ENCODE assay signal across 12 cellular contexts in genomic region chr16:84780977-84781376, GRCh38. TPM values are rescaled to one million over a fixed set of nuclear protein-coding genes. Genes with fewer than 3 reads are reported as not detected.
DNase-seq lines count a peak whose midpoint lies in the region; ATAC-seq, FAIRE-seq and TF ChIP-seq lines count a peak whose summit lies in the region.
"Had no signal": no experiment of that assay in that cellular context is flagged by ENCODE, and none has a peak within 500 bp of the region (broad histone marks: within the 10 kb centered on the region; RNA-seq: fewer than 3 reads in every experiment).

No MANE protein-coding gene starts in this region.

- H3K9me3 ChIP-seq in HepG2 (ENCODE audit: low read length): no peaks in the 10 kb centered on the region
- no peaks in the 10 kb centered on the region for H3K9me3 ChIP-seq in right lobe of liver
- no peaks in the 10 kb centered on the region for H3K9me3 ChIP-seq in GM12878 (replicated peaks; ENCODE audit: control insufficient read depth, insufficient read depth, low read length)
- H3K9me3 ChIP-seq in body of pancreas: no peaks in the 10 kb centered on the region

- SMC1A ChIA-PET in GM12878 (lab: Charles Lee; ENCODE audit: uncharacterized antibody, unreplicated experiment): interaction anchor here (0.7 kb wide), 1 partner anchor 41 kb away, joined by 3 read pairs; no protein-coding TSS in a partner anchor

- H3K9ac ChIP-seq in HepG2 (ENCODE audit: insufficient read depth, low read depth, low read length) (no peak overlapping the region), GM12878 (ENCODE audit: control insufficient read depth, insufficient read depth, low read length) (no peak overlapping the region)
- H3K9ac ChIP-seq: GM23248 had no signal

- no peak for TF ChIP-seq EP300 in HepG2 (IDR thresholded peaks at IDR 0.05; ENCODE audit: low read depth in 2 of 2, low read length in 2 of 2)
- no peak for TF ChIP-seq EP300 in HepG2 (CRISPR knock-in tag; IDR thresholded peaks at IDR 0.05; ENCODE audit: borderline replicate concordance)
- TF ChIP-seq EP300 in GM12878 (IDR thresholded peaks at IDR 0.05; ENCODE audit: borderline replicate concordance in 1 of 2, control insufficient read depth in 1 of 2, low read depth in 2 of 2, low read length in 2 of 2): no peak

- DNase-seq in HepG2 (ENCODE audit: low spot score) (no peak), right lobe of liver (no peak), GM12878 (ENCODE audit: low read depth, low spot score) (no peak), pons (ENCODE audit: low spot score) (peak; percentile 30), NCI-H345 (lab: John Stamatoyannopoulos, UW) (no peak), body of pancreas (no peak)
- DNase-seq: GM23248, NCI-H1092 treated with DMSO at 0.1 percent for 48 hours, PC-9 had no signal

- H3K4me3 ChIP-seq in HepG2 (replicated peaks in 1 of 3; ENCODE audit: insufficient read depth in 1 of 3, low read depth in 2 of 3, low read length in 3 of 3) (no peak overlapping the region), right lobe of liver (no peak overlapping the region), GM12878 (no peak overlapping the region), body of pancreas (no peak overlapping the region)
- H3K4me3 ChIP-seq: GM23248, PC-9 had no signal

- TF ChIP-seq RAD21 in HepG2 (CRISPR knock-in tag; IDR thresholded peaks at IDR 0.05): no peak
- TF ChIP-seq RAD21 in GM12878 (IDR thresholded peaks at IDR 0.05; ENCODE audit: insufficient read depth, low read depth, low read length): no peak

- H3K27ac ChIP-seq in HepG2 (ENCODE audit: extremely low read length, insufficient read depth, low read length) (no peak overlapping the region), right lobe of liver (no peak overlapping the region), GM12878 (ENCODE audit: control insufficient read depth, insufficient read depth) (no peak overlapping the region), body of pancreas (no peak overlapping the region)
- H3K27ac ChIP-seq: GM23248, PC-9 had no signal

- intact Hi-C loops in HepG2 (cut with micrococcal nuclease; ENCODE audit: unreplicated experiment) (no loop called here), right lobe of liver (cut with DNase I) (no loop called here), GM12878 (cut with micrococcal nuclease; ENCODE audit: unreplicated experiment) (no loop called here), body of pancreas (cut with DNase I) (no loop called here)

- CTCF ChIA-PET in HepG2 (lab: Yijun Ruan, JAX; ENCODE audit: low intra/inter-chr PET ratio, low total read pairs) (no interaction called here), GM12878 (lab: Yijun Ruan, JAX) (interaction anchor here (0.8 to 1.1 kb wide), 2 partner anchors 43 to 170 kb away, joined by 3 to 4 read pairs; no protein-coding TSS in a partner anchor)

- FAIRE-seq in HepG2 (lab: Jason Lieb, UNC) (no peak), GM12878 (lab: Jason Lieb, UNC) (no peak)
- FAIRE-seq: A204.1 had no signal

- H3K4me1 ChIP-seq in HepG2 (ENCODE audit: insufficient read depth, low read length): 0 out of 2 replicates have a peak, but pooled peaks cover 2% of the 10 kb centered on the region
- no peaks in the 10 kb centered on the region for H3K4me1 ChIP-seq in right lobe of liver
- no peaks in the 10 kb centered on the region for H3K4me1 ChIP-seq in GM12878 (ENCODE audit: control insufficient read depth, insufficient read depth, low read length)
- H3K4me1 ChIP-seq in body of pancreas: peaks cover 7% of the 10 kb centered on the region

- TF ChIP-seq CTCF in HepG2 (CRISPR knock-in tag; IDR thresholded peaks at IDR 0.05) (no peak), right lobe of liver (IDR thresholded peaks at IDR 0.05) (no peak), GM12878 (IDR thresholded peaks at IDR 0.05 in 2 of 3, conservative IDR thresholded peaks at IDR 0.05 in 1 of 3; ENCODE audit: control insufficient read depth in 2 of 3, extremely low read depth in 1 of 3, insufficient read depth in 1 of 3, low read depth in 3 of 3, low read length in 3 of 3) (no peak), body of pancreas (IDR thresholded peaks at IDR 0.05) (no peak)

- 0 out of 4 replicates have a peak, but pooled peaks of 1 of the 2 experiments have one; percentile 4 for TF ChIP-seq POLR2A in HepG2 (IDR thresholded peaks at IDR 0.05; ENCODE audit: insufficient read depth in 1 of 2, low read depth in 2 of 2, low read length in 2 of 2)
- TF ChIP-seq POLR2A in right lobe of liver (IDR thresholded peaks at IDR 0.05): no peak
- no peak for TF ChIP-seq POLR2A in GM12878 (IDR thresholded peaks at IDR 0.05; ENCODE audit: low read depth, low read length)
- TF ChIP-seq POLR2A in body of pancreas (IDR thresholded peaks at IDR 0.05): no peak

- POLR2A ChIA-PET in HepG2 (lab: Yijun Ruan, JAX) (no interaction called here), GM12878 (lab: Charles Lee) (no interaction called here)

- H3K79me2 ChIP-seq in HepG2 (ENCODE audit: insufficient read depth, low read length) (no peaks in the 10 kb centered on the region), GM12878 (ENCODE audit: control insufficient read depth, insufficient read depth, low read length) (no peaks in the 10 kb centered on the region)

- in situ Hi-C loops in HepG2 (cut with HindIII; ENCODE audit: extremely low pct_ligation_motif_present, low pct_unique_long_range_greater_than_20kb) (no loop called here), GM12878 (cut with MboI) (no loop called here)

- BruUV-seq in HepG2 (replicated peaks; lab: Mats Ljungman, UMichigan) (no TSS peak), GM12878 (replicated peaks; lab: Mats Ljungman, UMichigan) (no TSS peak)

- H3K4me2 ChIP-seq in HepG2 (ENCODE audit: low read depth, low read length): no peak overlapping the region
- no peak overlapping the region for H3K4me2 ChIP-seq in GM12878 (ENCODE audit: control insufficient read depth, insufficient read depth)
- H3K4me2 ChIP-seq: PC-9 had no signal

- WGBS in HepG2 (ENCODE audit: low lambda C conversion rate): 95% methylated on average over 7 of the region's 7 CpGs
- WGBS in right lobe of liver (ENCODE audit: insufficient coverage, low coverage, low lambda C conversion rate, missing lambda C conversion rate): no CpG with 5 or more reads among the region's 7 CpGs
- WGBS in GM12878 (ENCODE audit: insufficient coverage, insufficient replicate concordance, low lambda C conversion rate, missing lambda C conversion rate): 97% methylated on average over 7 of the region's 7 CpGs
- WGBS in body of pancreas, 2 donors: 91 to 97% methylated on average over 7 of the region's 7 CpGs

- no peaks in the 10 kb centered on the region for H4K20me1 ChIP-seq in HepG2 (ENCODE audit: insufficient read depth, low read length)
- no peaks in the 10 kb centered on the region for H4K20me1 ChIP-seq in GM12878 (ENCODE audit: control insufficient read depth, insufficient read depth)

- RAD21 ChIA-PET in GM12878 (lab: Charles Lee; ENCODE audit: unreplicated experiment): interaction anchor here (0.6 to 1.3 kb wide), 2 partner anchors 27 to 33 kb away, joined by 3 read pairs; no protein-coding TSS in a partner anchor

- ATAC-seq in HepG2 (peak; percentile 21; the same call in 1 of the 3 replicates), right lobe of liver (no peak), GM12878 (peak; percentile 48), body of pancreas (no peak), GM18873 (IDR thresholded peaks at IDR 0.05; ENCODE audit: low FRiP score, unreplicated experiment) (no peak)
- ATAC-seq: Right ventricle myocardium inferior had no signal

- no peaks in the 10 kb centered on the region for H3K27me3 ChIP-seq in HepG2 (ENCODE audit: control insufficient read depth in 1 of 2, insufficient read depth in 2 of 2, low read length in 2 of 2)
- H3K27me3 ChIP-seq in right lobe of liver: no peaks in the 10 kb centered on the region
- no peaks in the 10 kb centered on the region for H3K27me3 ChIP-seq in GM12878 (replicated peaks in 1 of 2; ENCODE audit: control insufficient read depth in 2 of 2, insufficient read depth in 2 of 2, low read length in 1 of 2)
- no peaks in the 10 kb centered on the region for H3K27me3 ChIP-seq in body of pancreas

- H2AFZ ChIP-seq in HepG2 (ENCODE audit: low read length) (no peak overlapping the region), GM12878 (ENCODE audit: control insufficient read depth, low read depth, low read length) (no peak overlapping the region)
- H2AFZ ChIP-seq: GM23248, PC-9 had no signal

- H3K36me3 ChIP-seq in HepG2 (replicated peaks in 1 of 2; ENCODE audit: control insufficient read depth in 1 of 2, insufficient read depth in 2 of 2, low read length in 2 of 2) (peaks cover 26 to 38% of the 10 kb centered on the region in 2 experiments), right lobe of liver (peaks cover 0 to 18% (median 7%) of the 10 kb centered on the region in 4 donors), GM12878 (ENCODE audit: control insufficient read depth in 2 of 2, insufficient read depth in 2 of 2, low read length in 1 of 2) (peaks cover 18 to 25% of the 10 kb centered on the region in 2 experiments), body of pancreas (replicated peaks in 1 of 2; ENCODE audit: insufficient read depth in 1 of 2, low read depth in 2 of 2) (peaks cover 0 to 8% of the 10 kb centered on the region in 2 donors)

RNA-seq across cellular contexts. Expression of gene CRISPLD2, which starts 38.8 kb away (rescaled TPM):
- total RNA-seq in HepG2 (2016; rRNA removed; fragmentation: Illumina TruSeq; extraction: Trizol) (0.14 and 0.31 TPM in 2 replicates), right lobe of liver (10 to 100 TPM in 3 of 6 experiments, 1 to 10 TPM in 3; 2.9 to 14.8 (median 8.9) TPM), GM12878 (2014; rRNA removed) (not detected in 2 replicates), GM12878 (2014; rRNA removed; fragmentation: Illumina TruSeq; extraction: Trizol) (0.04 TPM in 1 of 2 replicates, not detected in the other), GM12878 (2021) (0.08 and 0.21 TPM in 2 replicates), body of pancreas (100 to 1,000 TPM in 1 of 2 donors, 10 to 100 TPM in 1; 27.5 to 129 TPM)
- total RNA-seq in HepG2 (2016; cell fraction: cytosol; rRNA removed; fragmentation: Illumina TruSeq; extraction: Trizol; ENCODE audit: low read depth): not detected in 2 replicates
- 0.15 TPM in 2 replicates for total RNA-seq in HepG2 (2016; cell fraction: insoluble cytoplasmic fraction; rRNA removed; fragmentation: Illumina TruSeq; extraction: Trizol)
- not detected in 2 replicates for total RNA-seq in HepG2 (2016; cell fraction: membrane; rRNA removed; fragmentation: Illumina TruSeq; extraction: Trizol)
- total RNA-seq in HepG2 (2016; cell fraction: nucleus; rRNA removed; fragmentation: Illumina TruSeq; extraction: Trizol): not detected in 2 replicates
- polyA plus RNA-seq in HepG2 (2011; rRNA removed) (0.04 and 0.25 TPM in 2 replicates), GM12878 (2011; rRNA removed) (0.09 and 0.30 TPM in 2 replicates), GM12878 (2014; fragmentation: Illumina TruSeq; extraction: Trizol) (0.03 TPM in 1 of 2 replicates, not detected in the other), GM12878 (2014; fragmentation: Nextera tagmentation; extraction: Ambion mirVana) (not detected), GM12878 (2014; rRNA removed) (0.05 and 0.20 TPM in 2 replicates), GM12878 (2016; fragmentation: Nextera tagmentation; extraction: Ambion mirVana) (not detected)
- polyA plus RNA-seq in HepG2 (2011; cell fraction: cytosol; rRNA removed): 0.05 and 0.15 TPM in 2 replicates
- polyA plus RNA-seq in HepG2 (2011; cell fraction: nucleus; rRNA removed): 0.08 and 0.17 TPM in 2 replicates
- 0.07 and 0.31 TPM in 2 replicates for polyA plus RNA-seq in HepG2 (2012)
- polyA plus RNA-seq in HepG2 (2016; cell fraction: cytosol; fragmentation: Illumina TruSeq; extraction: Trizol; ENCODE audit: low read depth): not detected in 2 replicates
- polyA plus RNA-seq in HepG2 (2016; cell fraction: insoluble cytoplasmic fraction; fragmentation: Illumina TruSeq; extraction: Trizol; ENCODE audit: low read depth): not detected in 2 replicates
- polyA plus RNA-seq in HepG2 (2016; cell fraction: membrane; fragmentation: Illumina TruSeq; extraction: Trizol; ENCODE audit: low read depth): not detected in 2 replicates
- 0.33 TPM in 1 of 2 replicates, not detected in the other for polyA plus RNA-seq in HepG2 (2016; cell fraction: nucleus; fragmentation: Illumina TruSeq; extraction: Trizol; ENCODE audit: insufficient read depth, low read depth)
- 0.44 and 0.89 TPM in 2 replicates for polyA minus RNA-seq in HepG2 (2011; rRNA and poly(A)+ RNA removed; ENCODE audit: low replicate concordance)
- polyA minus RNA-seq in HepG2 (2011; cell fraction: cytosol; rRNA and poly(A)+ RNA removed): not detected in 2 replicates
- 0.25 and 0.77 TPM in 2 replicates for polyA minus RNA-seq in HepG2 (2011; cell fraction: nucleus; rRNA and poly(A)+ RNA removed)
- 0.22 and 0.33 TPM in 2 replicates for total RNA-seq in GM12878 (2013; cell fraction: nucleolus; rRNA removed)
- not detected for polyA plus RNA-seq in GM12878 (2011; ENCODE audit: low read depth)
- 0.22 and 0.23 TPM in 2 replicates for polyA plus RNA-seq in GM12878 (2011; cell fraction: cytosol; rRNA removed)
- polyA plus RNA-seq in GM12878 (2011; cell fraction: nucleus; rRNA removed): 0.12 and 0.39 TPM in 2 replicates
- 0.09 TPM in 1 of 2 replicates, not detected in the other for polyA plus RNA-seq in GM12878 (2012)
- 0.22 and 0.82 TPM in 2 replicates for polyA minus RNA-seq in GM12878 (2011; rRNA and poly(A)+ RNA removed)
- polyA minus RNA-seq in GM12878 (2011; cell fraction: cytosol; rRNA and poly(A)+ RNA removed): not detected in 2 replicates
- polyA minus RNA-seq in GM12878 (2011; cell fraction: nucleus; rRNA and poly(A)+ RNA removed): 0.38 and 0.48 TPM in 2 replicates

Comparison
In these comparisons a context has a peak if more than half of its experiments do, and no peak if none do; other contexts are left out.
1. ATAC-seq: peak in HepG2 (single experiment) and GM12878 (single experiment); none in right lobe of liver (0 of 4), body of pancreas (single experiment) and GM18873 (single experiment).